ENCODE assay signal across 24 cellular contexts in genomic region chr10:110034596-110034995, GRCh38. TPM values are rescaled to one million over a fixed set of nuclear protein-coding genes. Genes with fewer than 3 reads are reported as not detected.
A peak's percentile ranks its signal among the peaks of the same experiment; 100 is the strongest.
DNase-seq lines count a peak whose midpoint lies in the region; FAIRE-seq and TF ChIP-seq lines count a peak whose summit lies in the region.
"Had no signal": no experiment of that assay in that cellular context is flagged by ENCODE, and none has a peak within 500 bp of the region (broad histone marks: within the 10 kb centered on the region; RNA-seq: fewer than 3 reads in every experiment).

No MANE protein-coding gene starts in this region.

- H3K27me3 Mint-ChIP-seq in CD4-positive, alpha-beta memory T cell: no peaks in the 10 kb centered on the region
- H3K27me3 Mint-ChIP-seq: activated CD4-positive, alpha-beta T cell treated with anti-CD3 and anti-CD28 coated beads for 36 hours; memory B cell; type B pancreatic cell had no signal

- no peaks in the 10 kb centered on the region for H3K27me3 ChIP-seq in keratinocyte (ENCODE audit: control insufficient read depth, extremely low read depth, insufficient read depth, low read length)
- H3K27me3 ChIP-seq in uterus: no peaks in the 10 kb centered on the region
- H3K27me3 ChIP-seq in CD4-positive, alpha-beta memory T cell (ENCODE audit: insufficient read depth, low read length): no peaks in the 10 kb centered on the region
- H3K27me3 ChIP-seq: neural progenitor cell, SJSA1 had no signal

- H3K4me3 Mint-ChIP-seq in CD4-positive, alpha-beta memory T cell: no peak overlapping the region
- H3K4me3 Mint-ChIP-seq: activated CD4-positive, alpha-beta T cell treated with anti-CD3 and anti-CD28 coated beads for 36 hours; activated T-cell treated with anti-CD3 and anti-CD28 coated beads, Interleukin-2, amount 50 U/mL, for 4 hours; GM23338; memory B cell; neural progenitor cell; T-helper 1 cell treated with Interleukin-12 subunit alpha and Interleukin-12 subunit beta and Interleukin-4 antibody, amounts not matched to agents 30 μg/mL and 1 μg/mL, for 36 hours had no signal

- no peak for TF ChIP-seq POLR2A in uterus (IDR thresholded peaks at IDR 0.05)

- no peaks in the 10 kb centered on the region for H3K36me3 ChIP-seq in HEK293 (ENCODE audit: control insufficient read depth in 2 of 2, insufficient read depth in 1 of 2, low read length in 2 of 2)
- H3K36me3 ChIP-seq in keratinocyte (ENCODE audit: control insufficient read depth in 2 of 2, extremely low read depth in 1 of 2, insufficient read depth in 2 of 2, low read length in 2 of 2): no peaks in the 10 kb centered on the region
- H3K36me3 ChIP-seq in uterus: no peaks in the 10 kb centered on the region
- H3K36me3 ChIP-seq in CD4-positive, alpha-beta memory T cell (ENCODE audit: insufficient read depth, low read length): no peaks in the 10 kb centered on the region
- H3K36me3 ChIP-seq: neural progenitor cell had no signal

- H3K9me3 Mint-ChIP-seq in CD4-positive, alpha-beta memory T cell: no peaks in the 10 kb centered on the region
- H3K9me3 Mint-ChIP-seq: activated T-cell treated with anti-CD3 and anti-CD28 coated beads, Interleukin-2, amount 50 U/mL, for 4 hours; CD8-positive, alpha-beta memory T cell; GM23338; memory B cell; neural progenitor cell; T-helper 1 cell treated with Interleukin-12 subunit alpha and Interleukin-12 subunit beta and Interleukin-4 antibody, amounts not matched to agents 30 μg/mL and 1 μg/mL, for 36 hours; type B pancreatic cell had no signal

- peak overlapping the region in 2 of 7 donors; percentile 0 to 4 for H3K27ac Mint-ChIP-seq in CD4-positive, alpha-beta memory T cell
- H3K27ac Mint-ChIP-seq: GM23338; memory B cell; neural progenitor cell; T-helper 1 cell treated with Interleukin-12 subunit alpha and Interleukin-12 subunit beta and Interleukin-4 antibody, amounts not matched to agents 30 μg/mL and 1 μg/mL, for 36 hours; type B pancreatic cell had no signal

- H3K79me2 ChIP-seq in keratinocyte (ENCODE audit: control insufficient read depth, insufficient read depth, low read length): peaks cover 2% of the 10 kb centered on the region

- H3K36me3 Mint-ChIP-seq in CD4-positive, alpha-beta memory T cell: peaks cover 3 to 11% of the 10 kb centered on the region in 2 donors
- H3K36me3 Mint-ChIP-seq: neural progenitor cell, type B pancreatic cell had no signal

- H4K20me1 ChIP-seq in keratinocyte (ENCODE audit: control insufficient read depth, extremely low read depth, insufficient read depth, low read length): no peaks in the 10 kb centered on the region

- POLR2A ChIA-PET in HEK293 (lab: Yijun Ruan, JAX): no interaction called here
- POLR2A ChIA-PET in CD4-positive, alpha-beta memory T cell (lab: Charles Lee; ENCODE audit: partially characterized antibody): interaction anchor here (1.7 kb wide), 1 partner anchor 51 kb away, joined by 7 read pairs; no protein-coding TSS in a partner anchor

- H3K27ac ChIP-seq in HEK293 (ENCODE audit: extremely low read depth, low read depth, low read length): no peak overlapping the region
- H3K27ac ChIP-seq in caudate nucleus (ENCODE audit: low read depth, low read length): peak overlapping the region; percentile 29
- no peak overlapping the region for H3K27ac ChIP-seq in keratinocyte (ENCODE audit: control insufficient read depth, insufficient read depth, low read length)
- no peak overlapping the region for H3K27ac ChIP-seq in uterus
- no peak overlapping the region for H3K27ac ChIP-seq in CD4-positive, alpha-beta memory T cell (ENCODE audit: low read depth, low read length)
- H3K27ac ChIP-seq: neural progenitor cell, psoas muscle, SJSA1 had no signal

- CTCF ChIA-PET in HEK293 (lab: Yijun Ruan, JAX): interaction anchor here (0.6 to 1.3 kb wide), 3 partner anchors 19 to 76 kb away, joined by 3 to 4 read pairs (median 3); no protein-coding TSS in a partner anchor
- CTCF ChIA-PET in CD4-positive, alpha-beta memory T cell (lab: Charles Lee; ENCODE audit: partially characterized antibody): interaction anchor here (0.8 to 2.7 kb wide), 18 partner anchors 9 to 151 kb away, joined by 3 to 19 read pairs (median 4); no protein-coding TSS in a partner anchor

- H3K4me1 Mint-ChIP-seq in CD4-positive, alpha-beta memory T cell: peaks cover 48 to 88% (median 68%) of the 10 kb centered on the region in 4 donors

- H3K4me1 ChIP-seq in HEK293 (ENCODE audit: control insufficient read depth, insufficient read depth, low read length) (peaks cover 29% of the 10 kb centered on the region), keratinocyte (ENCODE audit: control insufficient read depth, extremely low read depth, insufficient read depth, low read length) (peaks cover 19% of the 10 kb centered on the region), uterus (peaks cover 0 to 6% of the 10 kb centered on the region in 2 donors)
- peaks cover 90% of the 10 kb centered on the region for H3K4me1 ChIP-seq in CD4-positive, alpha-beta memory T cell (ENCODE audit: insufficient read depth, low read length)

- H3K9me3 ChIP-seq in HEK293 (ENCODE audit: control insufficient read depth, insufficient read depth, low read depth, low read length) (no peaks in the 10 kb centered on the region), keratinocyte (ENCODE audit: control insufficient read depth, low read depth, low read length) (no peaks in the 10 kb centered on the region), uterus (no peaks in the 10 kb centered on the region)
- H3K9me3 ChIP-seq in CD4-positive, alpha-beta memory T cell (ENCODE audit: control insufficient read depth in 1 of 2, low read length in 2 of 2): no peaks in the 10 kb centered on the region
- H3K9me3 ChIP-seq: psoas muscle, SJSA1 had no signal

- H3K9me1 ChIP-seq in keratinocyte (ENCODE audit: control insufficient read depth, extremely low read depth, insufficient read depth, low read length): no peaks in the 10 kb centered on the region

- no peak for TF ChIP-seq CTCF in HEK293 (tag by site-specific recombination; IDR thresholded peaks at IDR 0.05)
- no peak for TF ChIP-seq CTCF in keratinocyte (optimal IDR thresholded peaks at IDR 0.05 in 1 of 3, IDR thresholded peaks at IDR 0.05 in 1 of 3, conservative IDR thresholded peaks at IDR 0.05 in 1 of 3; ENCODE audit: extremely low read depth in 1 of 3, insufficient read depth in 2 of 3, low read length in 3 of 3)
- no peak for TF ChIP-seq CTCF in uterus (IDR thresholded peaks at IDR 0.05)

- DNase-seq in EL (peak; percentile 18), caudate nucleus (lab: John Stamatoyannopoulos, UW) (no peak), keratinocyte (ENCODE audit: low read depth, low spot score) (no peak), uterus (no peak), DMS53 treated with DMSO at 0.1 percent for 48 hours (lab: John Stamatoyannopoulos, UW; ENCODE audit: unreplicated experiment) (no peak), hepatic stellate cell (ENCODE audit: low spot score) (no peak)
- no peak for DNase-seq in CD4-positive, alpha-beta memory T cell
- DNase-seq: activated CD4-positive, alpha-beta T cell treated with anti-CD3 and anti-CD28 coated beads for 36 hours; activated CD8-positive, alpha-beta memory T cell treated with anti-CD3 and anti-CD28 coated beads for 24 hours; activated naive CD4-positive, alpha-beta T cell treated with Interleukin-2 at 50 U/mL for 16 hours; activated T-cell treated with anti-CD3 and anti-CD28 coated beads, Interleukin-2, amount 50 U/mL, for 4 hours; CD8-positive, alpha-beta memory T cell; kidney glomerular epithelial cell; NCI-H187; NCI-H69; psoas muscle; stimulated activated CD4-positive, alpha-beta T cell treated with anti-CD3 and anti-CD28 coated beads, Interleukin-1b, Interleukin-23, amount 100 ng/mL, for 48 hours had no signal

- dilution Hi-C loops in keratinocyte (cut with MboI; ENCODE audit: extremely low pct_ligation_motif_present, low sequenced_read_pairs): no loop called here

- intact Hi-C loops in uterus (cut with DNase I; ENCODE audit: low total_unique reads): no loop called here
- intact Hi-C loops in CD4-positive, alpha-beta memory T cell (cut with micrococcal nuclease): loop anchor here (2.0 kb wide), 2 partner anchors 16 to 56 kb away; no protein-coding TSS in a partner anchor

- FAIRE-seq in keratinocyte (lab: Jason Lieb, UNC): no peak

- H3K9ac ChIP-seq in keratinocyte (ENCODE audit: control insufficient read depth, extremely low read depth, insufficient read depth, low read length): no peak overlapping the region
- H3K9ac ChIP-seq: neural progenitor cell had no signal

- H3K4me2 ChIP-seq in keratinocyte (ENCODE audit: control insufficient read depth, extremely low read depth, insufficient read depth, low read depth, low read length): peak overlapping the region; percentile 58
- H3K4me2 ChIP-seq: GM23338, neural progenitor cell had no signal

- no peak overlapping the region for H2AFZ ChIP-seq in keratinocyte (ENCODE audit: control insufficient read depth, low read length)
- H2AFZ ChIP-seq: GM23338, neural progenitor cell had no signal

- H3K4me3 ChIP-seq in HEK293 (ENCODE audit: low read depth, low read length) (no peak overlapping the region), keratinocyte (ENCODE audit: control insufficient read depth in 2 of 3, extremely low read depth in 1 of 3, insufficient read depth in 2 of 3, low read depth in 1 of 3, low read length in 3 of 3) (peak overlapping the region in 1 of 3 experiments; percentile 11), uterus (no peak overlapping the region)
- H3K4me3 ChIP-seq in CD4-positive, alpha-beta memory T cell (ENCODE audit: low read length in 2 of 2): no peak overlapping the region
- H3K4me3 ChIP-seq: GM23338, neural progenitor cell, psoas muscle, SJSA1 had no signal

TF ChIP-seq in HEK293, 187 proteins besides CTCF, POLR2A, EP300 and RAD21:
- no peak for TF ChIP-seq ZNF560 (tag by site-specific recombination; IDR thresholded peaks at IDR 0.05; ENCODE audit: borderline replicate concordance)
- TF ChIP-seq ZNF660 (tag by site-specific recombination; IDR thresholded peaks at IDR 0.05): 0 out of 2 replicates have a peak, but pooled peaks have one; percentile 14

RNA-seq across cellular contexts. Expression of gene ADD3, which starts 26.8 kb away (rescaled TPM):
- 56.9 to 61.7 TPM (median 57.8 TPM) in 3 replicates for polyA plus RNA-seq in keratinocyte
- 38.7 TPM for polyA plus RNA-seq in keratinocyte (2011; ENCODE audit: low read depth)
- 18.9 and 97.8 TPM in 2 replicates for polyA plus RNA-seq in keratinocyte (2011; cell fraction: cytosol; rRNA removed)
- 84.3 and 135 TPM in 2 replicates for polyA plus RNA-seq in keratinocyte (2011; cell fraction: nucleus; rRNA removed)
- polyA plus RNA-seq in keratinocyte (2012; ENCODE audit: low replicate concordance): 9.3 and 20.7 TPM in 2 replicates
- polyA minus RNA-seq in keratinocyte: 28.1 to 53.9 TPM (median 44.8 TPM) in 3 replicates
- polyA minus RNA-seq in keratinocyte (2011; cell fraction: cytosol; rRNA and poly(A)+ RNA removed): 33.0 TPM
- 17.3 and 67.2 TPM in 2 replicates for polyA minus RNA-seq in keratinocyte (2011; cell fraction: nucleus; rRNA and poly(A)+ RNA removed)
- 100 to 1,000 TPM in 2 of 4 donors, 10 to 100 TPM in 2; 55.0 to 935 (median 92.6) TPM for total RNA-seq in uterus
- 100 to 1,000 TPM; 365 to 374 TPM for total RNA-seq in CD4-positive, alpha-beta memory T cell
- polyA plus RNA-seq in CD4-positive, alpha-beta memory T cell: 100 to 1,000 TPM; 525 to 613 TPM
